ENCODE assay signal across 8 cellular contexts in genomic region chr2:62195421-62196277, GRCh38. TPM values are rescaled to one million over a fixed set of nuclear protein-coding genes. Genes with fewer than 3 reads are reported as not detected.
DNase-seq lines count a peak whose midpoint lies in the region; ATAC-seq and TF ChIP-seq lines count a peak whose summit lies in the region.

Gene B3GNT2 (plus strand): TSS chr2:62196115. CDS start chr2:62222221, 26,106 bp downstream.

- H3K9me3 ChIP-seq in BLaER1 (no peaks in the 10 kb centered on the region), OCI-LY3 (ENCODE audit: insufficient read depth, low read length) (no peaks in the 10 kb centered on the region)

- H3K36me3 ChIP-seq in BLaER1, result no peaks in the 10 kb centered on the region
- H3K36me3 ChIP-seq in OCI-LY3 (replicated peaks; ENCODE audit: low read depth, low read length), result no peaks in the 10 kb centered on the region

- DNase-seq in activated T-cell treated with anti-CD3 and anti-CD28 coated beads for 48 hours (ENCODE audit: low read depth), result peak; percentile 84
- DNase-seq in epithelial cell of prostate (ENCODE audit: low read depth, low spot score), result no peak
- peak; percentile 83 for DNase-seq in mucosa of gallbladder (ENCODE audit: low spot score)
- peak; percentile 80 for DNase-seq in stimulated activated CD8-positive, alpha-beta memory T cell treated with anti-CD3 and anti-CD28 coated beads, Interleukin-4, amount 100 ng/mL, for 24 hours (ENCODE audit: low read depth)

- no peaks in the 10 kb centered on the region for H3K27me3 ChIP-seq in BLaER1
- no peaks in the 10 kb centered on the region for H3K27me3 ChIP-seq in OCI-LY3 (ENCODE audit: low read depth, low read length)

- no peak for TF ChIP-seq CTCF in OCI-LY3 (IDR thresholded peaks at IDR 0.05; ENCODE audit: low read depth, low read length)

- ATAC-seq in GM19035 (IDR thresholded peaks at IDR 0.05; ENCODE audit: unreplicated experiment), result peak; percentile 53
- peak; percentile 60 for ATAC-seq in HG03354 (IDR thresholded peaks at IDR 0.05; ENCODE audit: poor library complexity, severe bottlenecking, unreplicated experiment)

- peak within 1 kb of the TSS; percentile 92 for H3K27ac ChIP-seq in BLaER1
- H3K27ac ChIP-seq in OCI-LY3 (ENCODE audit: low read length), result peak within 1 kb of the TSS; percentile 88
- peak within 1 kb of the TSS; percentile 82 for H3K27ac ChIP-seq in epithelial cell of prostate

- H2AFZ ChIP-seq in OCI-LY3 (ENCODE audit: low read depth, low read length), result peak within 1 kb of the TSS; percentile 27

- H3K4me1 ChIP-seq in BLaER1, result peaks cover 64% of the 10 kb centered on the region
- peaks cover 23% of the 10 kb centered on the region for H3K4me1 ChIP-seq in OCI-LY3 (ENCODE audit: low read length)

- peaks cover 46% of the 10 kb centered on the region for H4K20me1 ChIP-seq in BLaER1
- peaks cover 20% of the 10 kb centered on the region for H4K20me1 ChIP-seq in OCI-LY3 (ENCODE audit: insufficient read depth, low read length)

- H3K79me2 ChIP-seq in OCI-LY3 (ENCODE audit: low read length), result peaks cover 57% of the 10 kb centered on the region

- H3K4me2 ChIP-seq in BLaER1, result peak within 1 kb of the TSS; percentile 88
- H3K4me2 ChIP-seq in OCI-LY3 (ENCODE audit: low read length), result peak within 1 kb of the TSS; percentile 89

- H3K4me3 ChIP-seq in BLaER1, result peak within 1 kb of the TSS; percentile 96
- H3K4me3 ChIP-seq in OCI-LY3 (ENCODE audit: low read length), result peak within 1 kb of the TSS; percentile 96

- peak within 1 kb of the TSS; percentile 95 for H3K9ac ChIP-seq in BLaER1
- H3K9ac ChIP-seq in OCI-LY3 (ENCODE audit: low read length), result peak within 1 kb of the TSS; percentile 95

RNA-seq across cellular contexts. Expression of gene B3GNT2, which starts in this region (rescaled TPM):
- total RNA-seq in mucosa of gallbladder, result 31.9 TPM
